ENCODE assay signal across 29 cellular contexts in the genomic region with DNA sequence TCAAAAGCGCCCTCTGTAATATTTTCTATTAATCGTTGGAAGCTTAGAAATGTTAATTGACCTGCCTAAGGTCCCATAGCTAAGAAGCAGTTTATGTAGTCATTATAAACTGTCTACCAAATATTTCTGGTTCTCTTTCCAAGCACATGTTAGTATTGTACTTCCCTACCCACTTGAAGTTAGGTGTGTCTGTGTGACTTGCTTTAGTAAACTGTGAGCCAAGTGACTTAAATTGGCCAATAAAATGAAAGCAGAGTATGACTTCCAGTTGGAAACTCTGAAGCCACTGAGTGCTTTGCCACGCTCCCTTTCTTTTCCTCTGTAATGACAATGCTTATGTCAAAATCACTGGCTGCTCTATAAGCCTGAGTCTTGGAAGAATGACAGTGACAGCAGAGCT. TPM values are rescaled to one million over a fixed set of nuclear protein-coding genes. Genes with fewer than 3 reads are reported as not detected.
"Had no signal": no experiment of that assay in that cellular context is flagged by ENCODE, and none has a peak within 500 bp of the region (broad histone marks: within the 10 kb centered on the region; RNA-seq: fewer than 3 reads in every experiment).

No MANE protein-coding gene starts in this region.

- ATAC-seq: activated CD4-positive, alpha-beta T cell treated with anti-CD3 and anti-CD28 coated beads for 36 hours; activated CD8-positive, alpha-beta memory T cell treated with anti-CD3 and anti-CD28 coated beads, Interleukin-2, amount 10 ng/mL, durations not matched to agents 7 days and 5 days; activated CD8-positive, alpha-beta T cell treated with anti-CD3 and anti-CD28 coated beads, Interleukin-2, amount 10 ng/mL, durations not matched to agents 7 days and 5 days; activated naive CD8-positive, alpha-beta T cell treated with anti-CD3 and anti-CD28 coated beads, Interleukin-2, amount 50 U/mL, for 24 hours; body of pancreas had no signal

- H3K36me3 ChIP-seq: adrenal gland, esophagus squamous epithelium had no signal

- H3K4me1 ChIP-seq: adrenal gland, esophagus squamous epithelium had no signal

- H3K4me3 ChIP-seq: adrenal gland, body of pancreas, esophagus squamous epithelium had no signal

- FAIRE-seq: colon, endometrium, endothelial cell of umbilical vein had no signal

- H3K27me3 ChIP-seq: adrenal gland, body of pancreas, esophagus squamous epithelium had no signal

- DNase-seq: activated CD4-positive, alpha-beta memory T cell treated with anti-CD3 and anti-CD28 coated beads for 36 hours; activated CD4-positive, alpha-beta T cell treated with anti-CD3 and anti-CD28 coated beads for 36 hours; activated CD4-positive, alpha-beta T cell treated with anti-CD3 and anti-CD28 coated beads, Interleukin-2, amount 10 ng/mL, durations not matched to agents 24 days and 14 days; activated CD4-positive, CD25-positive, alpha-beta regulatory T cell; activated CD4-positive, CD25-positive, alpha-beta regulatory T cell treated with anti-CD3 and anti-CD28 coated beads, Interleukin-2, amount 50 U/mL, for 72 hours; activated CD8-positive, alpha-beta memory T cell treated with anti-CD3 and anti-CD28 coated beads, Interleukin-2, amount 10 ng/mL, durations not matched to agents 7 days and 5 days; activated CD8-positive, alpha-beta memory T cell treated with anti-CD3 and anti-CD28 coated beads, Interleukin-2, amount 50 U/mL, for 4 hours; activated CD8-positive, alpha-beta T cell treated with anti-CD3 and anti-CD28 coated beads, Interleukin-2, amount 10 ng/mL, durations not matched to agents 7 days and 5 days; activated effector memory CD4-positive, alpha-beta T cell treated with anti-CD3 and anti-CD28 coated beads, Interleukin-2, amount 50 U/mL, for 16 hours; activated naive CD4-positive, alpha-beta T cell treated with anti-CD3 and anti-CD28 coated beads for 36 hours; activated naive CD8-positive, alpha-beta T cell treated with anti-CD3 and anti-CD28 coated beads for 36 hours; activated naive CD8-positive, alpha-beta T cell treated with anti-CD3 and anti-CD28 coated beads, Interleukin-2, amount 50 U/mL, for 24 hours; activated T-cell treated with anti-CD3 and anti-CD28 coated beads, Interleukin-2, amount 50 U/mL, for 1 hour; activated T-cell treated with anti-CD3 and anti-CD28 coated beads, Interleukin-2, amount 50 U/mL, for 48 hours; adrenal gland; amygdala; aorta; body of pancreas; caudate nucleus; cortex of kidney; dermis blood vessel endothelial cell; effector CD4-positive, alpha-beta T cell; esophagus squamous epithelium; foreskin melanocyte; T-helper 2 cell had no signal

- H3K27ac ChIP-seq: adrenal gland, body of pancreas, epithelial cell of prostate, esophagus squamous epithelium had no signal

- H3K9me3 ChIP-seq: adrenal gland, body of pancreas, esophagus squamous epithelium had no signal

RNA-seq across cellular contexts. Expression of gene ADAMTS1, which starts 20.6 kb away (rescaled TPM):
- total RNA-seq: activated CD4-positive, alpha-beta memory T cell treated with anti-CD3 and anti-CD28 coated beads for 36 hours; activated CD4-positive, alpha-beta T cell treated with anti-CD3 and anti-CD28 coated beads for 36 hours; activated naive CD4-positive, alpha-beta T cell treated with anti-CD3 and anti-CD28 coated beads for 36 hours had no signal
